ENCODE assay signal across 8 cellular contexts in the genomic region with DNA sequence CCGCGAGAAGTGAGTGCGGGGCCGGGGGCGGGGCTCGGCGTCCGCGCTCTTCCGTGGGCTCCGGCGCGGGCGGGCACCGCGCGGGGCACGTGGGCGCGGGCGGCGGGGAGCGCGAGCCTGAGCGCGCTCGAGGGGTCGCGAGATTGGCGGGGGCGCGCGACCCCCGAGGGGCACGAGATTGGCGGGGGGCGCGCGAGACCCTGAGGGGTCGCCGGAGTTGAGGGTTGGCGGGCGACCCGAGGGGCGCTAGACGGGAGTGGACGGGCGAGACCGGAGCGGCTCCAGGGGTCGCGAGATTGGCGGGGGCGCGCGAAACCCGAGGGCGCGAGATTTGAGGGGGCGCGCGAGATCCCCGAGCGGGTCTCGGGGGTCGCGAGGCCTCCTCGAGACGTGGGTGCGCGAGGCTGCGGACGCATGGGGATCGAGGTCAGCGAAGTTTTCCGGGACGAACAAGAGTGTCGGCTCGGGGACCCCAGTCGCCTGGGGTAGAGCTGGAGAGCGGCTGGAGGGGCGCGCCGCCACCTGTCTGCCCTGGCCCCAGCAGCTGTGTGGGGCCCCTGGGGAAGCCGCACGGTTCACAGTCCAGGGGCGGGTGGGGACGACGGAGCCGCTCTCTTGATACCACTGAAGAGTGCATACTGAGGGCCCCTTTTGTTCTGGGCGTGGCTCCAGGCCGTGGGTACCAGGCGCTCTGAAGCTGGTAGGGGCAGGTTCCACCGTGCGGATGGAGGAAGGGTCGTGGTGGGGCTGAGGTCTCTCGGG. TPM values are rescaled to one million over a fixed set of nuclear protein-coding genes. Genes with fewer than 3 reads are reported as not detected.
A peak's percentile ranks its signal among the peaks of the same experiment; 100 is the strongest.
DNase-seq lines count a peak whose midpoint lies in the region; ATAC-seq and TF ChIP-seq lines count a peak whose summit lies in the region.

No MANE protein-coding gene starts in this region.

- H3K9me3 Mint-ChIP-seq in CD4-positive, alpha-beta T cell, result no peaks in the 10 kb centered on the region
- no peaks in the 10 kb centered on the region for H3K9me3 Mint-ChIP-seq in naive thymus-derived CD8-positive, alpha-beta T cell

- CTCF ChIA-PET in CD4-positive, alpha-beta T cell (lab: Charles Lee), result interaction anchor here (0.9 to 5.7 kb wide), 6 partner anchors 8 to 169 kb away, joined by 3 to 32 read pairs (median 7); a partner anchor contains a TSS

- no peak for TF ChIP-seq CTCF in CD4-positive, alpha-beta T cell (IDR thresholded peaks at IDR 0.05)
- no peak for TF ChIP-seq CTCF in HFF-Myc (IDR thresholded peaks at IDR 0.05; ENCODE audit: low read depth, low read length, missing control alignments)

- H3K36me3 Mint-ChIP-seq in CD4-positive, alpha-beta T cell (ENCODE audit: low read depth), result no peaks in the 10 kb centered on the region
- no peaks in the 10 kb centered on the region for H3K36me3 Mint-ChIP-seq in T-helper 17 cell (ENCODE audit: low read depth)
- no peaks in the 10 kb centered on the region for H3K36me3 Mint-ChIP-seq in naive thymus-derived CD8-positive, alpha-beta T cell

- H3K27ac ChIP-seq in CD4-positive, alpha-beta T cell (ENCODE audit: low read depth, low read length), result peak overlapping the region; percentile 41

- peak overlapping the region; percentile 85 for H3K4me3 ChIP-seq in HFF-Myc (replicated peaks; ENCODE audit: low read depth, low read length)

- ATAC-seq in CD4-positive, alpha-beta T cell (ENCODE audit: poor library complexity), result peak; percentile 40
- ATAC-seq in T-helper 17 cell, result peak; percentile 35
- ATAC-seq in naive thymus-derived CD8-positive, alpha-beta T cell, result peak; percentile 32 to 34

- peak overlapping the region; percentile 89 for H3K4me3 Mint-ChIP-seq in CD4-positive, alpha-beta T cell
- H3K4me3 Mint-ChIP-seq in T-helper 17 cell, result peak overlapping the region; percentile 97
- H3K4me3 Mint-ChIP-seq in naive thymus-derived CD8-positive, alpha-beta T cell, result peak overlapping the region; percentile 74 to 92 (median 84)

- peak in 3 of 10 experiments; percentile 39 to 40 (median 40) for DNase-seq in CD4-positive, alpha-beta T cell
- no peak for DNase-seq in HFF-Myc (ENCODE audit: extremely low read depth, low read depth)
- peak in 2 of 3 donors; percentile 41 to 43 for DNase-seq in T-helper 17 cell
- DNase-seq in ecto neural progenitor cell (ENCODE audit: low spot score), result peak; percentile 64
- DNase-seq in naive thymus-derived CD8-positive, alpha-beta T cell, result peak in 3 of 10 donors; percentile 33 to 71 (median 39)
- DNase-seq in KG1 (lab: John Stamatoyannopoulos, UW), result no peak
- DNase-seq in DMS153 (lab: John Stamatoyannopoulos, UW), result no peak
- DNase-seq in foreskin melanocyte, result no peak

- peaks cover 34% of the 10 kb centered on the region for H3K27me3 Mint-ChIP-seq in CD4-positive, alpha-beta T cell
- H3K27me3 Mint-ChIP-seq in T-helper 17 cell, result no peaks in the 10 kb centered on the region
- peaks cover 0 to 28% (median 9%) of the 10 kb centered on the region in 5 donors for H3K27me3 Mint-ChIP-seq in naive thymus-derived CD8-positive, alpha-beta T cell

- peak overlapping the region; percentile 81 for H3K27ac Mint-ChIP-seq in CD4-positive, alpha-beta T cell
- H3K27ac Mint-ChIP-seq in T-helper 17 cell, result peak overlapping the region; percentile 94
- H3K27ac Mint-ChIP-seq in naive thymus-derived CD8-positive, alpha-beta T cell, result peak overlapping the region in 9 of 10 donors; percentile 63 to 95 (median 87)

- no peaks in the 10 kb centered on the region for H3K9me3 ChIP-seq in CD4-positive, alpha-beta T cell (ENCODE audit: control insufficient read depth, low read length)
- H3K9me3 ChIP-seq in T-helper 17 cell (ENCODE audit: control insufficient read depth, low read length, poor library complexity, severe bottlenecking), result no peaks in the 10 kb centered on the region

- peaks cover 30% of the 10 kb centered on the region for H3K27me3 ChIP-seq in CD4-positive, alpha-beta T cell (ENCODE audit: control insufficient read depth, insufficient read depth, low read length)

- POLR2A ChIA-PET in CD4-positive, alpha-beta T cell (lab: Charles Lee), result interaction anchor here (0.8 to 9.0 kb wide), 11 partner anchors 9 to 227 kb away, joined by 3 to 97 read pairs (median 7); a partner anchor contains a TSS
- POLR2A ChIA-PET in naive thymus-derived CD8-positive, alpha-beta T cell (lab: Charles Lee), result interaction anchor here (0.7 to 4.9 kb wide), 9 partner anchors 8 to 401 kb away, joined by 3 to 50 read pairs (median 7); a partner anchor contains a TSS

- intact Hi-C loops in CD4-positive, alpha-beta T cell (cut with DNase I, micrococcal nuclease), result loop anchor here in 1 of 2 experiments (5.0 kb wide), 2 partner anchors 78 to 93 kb away; a partner anchor contains a TSS

- peaks cover 85% of the 10 kb centered on the region for H3K4me1 Mint-ChIP-seq in CD4-positive, alpha-beta T cell (ENCODE audit: low read depth)
- peaks cover 66% of the 10 kb centered on the region for H3K4me1 Mint-ChIP-seq in T-helper 17 cell
- H3K4me1 Mint-ChIP-seq in naive thymus-derived CD8-positive, alpha-beta T cell, result peaks cover 38 to 83% (median 81%) of the 10 kb centered on the region in 4 donors

RNA-seq across cellular contexts. Expression of a gene that starts 0.7 kb away (rescaled TPM):
- total RNA-seq in CD4-positive, alpha-beta T cell, result 10 to 100 TPM; 44.0 to 50.9 TPM
- 100 to 1,000 TPM; 112 to 113 TPM for total RNA-seq in T-helper 17 cell
- total RNA-seq in naive thymus-derived CD8-positive, alpha-beta T cell, result 10 to 100 TPM; 41.3 to 45.4 TPM
- 10 to 100 TPM; 48.1 to 78.8 (median 61.1) TPM for polyA plus RNA-seq in naive thymus-derived CD8-positive, alpha-beta T cell

RNA-seq across cellular contexts. Expression of a gene that starts 18.1 kb away (rescaled TPM):
- total RNA-seq in CD4-positive, alpha-beta T cell, result 10 to 100 TPM; 34.1 to 41.3 TPM
- 10 to 100 TPM; 37.6 to 39.6 TPM for total RNA-seq in T-helper 17 cell
- 10 to 100 TPM; 62.5 to 63.7 TPM for total RNA-seq in naive thymus-derived CD8-positive, alpha-beta T cell
- polyA plus RNA-seq in naive thymus-derived CD8-positive, alpha-beta T cell, result 10 to 100 TPM; 28.3 to 53.2 (median 40.4) TPM

RNA-seq across cellular contexts. Expression of a gene that starts 22.5 kb away (rescaled TPM):
- total RNA-seq in CD4-positive, alpha-beta T cell, result under 1 TPM; 0.82 to 0.92 TPM
- total RNA-seq in T-helper 17 cell, result 1 to 10 TPM in 1 of 2 donors, under 1 TPM in 1; 0.63 to 3.2 TPM
- total RNA-seq in naive thymus-derived CD8-positive, alpha-beta T cell, result under 1 TPM; 0.16 to 0.39 TPM
- under 1 TPM in 2 of 3 donors, not detected in 1; 0.13 to 0.26 TPM for polyA plus RNA-seq in naive thymus-derived CD8-positive, alpha-beta T cell

RNA-seq across cellular contexts. Expression of a gene that starts 33.9 kb away (rescaled TPM):
- not detected for total RNA-seq in CD4-positive, alpha-beta T cell
- total RNA-seq in T-helper 17 cell, result under 1 TPM; 0.29 to 0.85 TPM
- total RNA-seq in naive thymus-derived CD8-positive, alpha-beta T cell, result not detected
- polyA plus RNA-seq in naive thymus-derived CD8-positive, alpha-beta T cell, result not detected

Comparison
In these comparisons a context has a peak if more than half of its experiments do, and no peak if none do; other contexts are left out.
1. DNase-seq: peak in T-helper 17 cell (2 of 3) and ecto neural progenitor cell (single experiment); none in HFF-Myc (single experiment), KG1 (single experiment), DMS153 (single experiment) and foreskin melanocyte (single experiment).
2. Peak in every context shown above with its lines, with median percentiles within 50 percentile points of each other: ATAC-seq, H3K27ac Mint-ChIP-seq and H3K4me3 Mint-ChIP-seq.